1 cellular context compared by ENCODE assay signal in the genomic region with DNA sequence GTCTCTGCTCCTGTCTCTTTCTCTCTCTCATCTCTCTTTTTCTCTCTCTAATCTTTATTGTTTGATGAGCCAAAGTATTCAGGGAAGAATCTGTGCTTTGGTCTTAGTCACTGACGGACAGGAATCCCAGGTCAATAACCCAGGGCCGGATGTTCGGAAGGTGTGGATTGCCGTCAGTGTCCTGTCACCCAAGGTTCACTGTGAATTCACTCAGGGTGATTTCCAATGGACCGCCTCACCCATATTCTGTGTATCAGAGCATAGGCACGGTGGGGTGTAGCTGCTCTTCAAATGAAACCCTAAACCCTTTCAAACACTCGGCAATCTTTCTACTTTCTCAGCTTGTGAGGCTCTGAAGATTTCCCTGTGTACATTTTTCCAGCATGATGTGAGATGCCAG.
TF ChIP-seq lines count a peak whose summit lies in the region.

No MANE protein-coding gene starts in this region.

TF ChIP-seq in WTC11, 78 proteins besides CTCF, POLR2A, EP300 and RAD21:
- no peak for TF ChIP-seq OVOL2 (CRISPR knock-in tag; IDR thresholded peaks at IDR 0.05; ENCODE audit: borderline replicate concordance)
- TF ChIP-seq, protein P1, sequence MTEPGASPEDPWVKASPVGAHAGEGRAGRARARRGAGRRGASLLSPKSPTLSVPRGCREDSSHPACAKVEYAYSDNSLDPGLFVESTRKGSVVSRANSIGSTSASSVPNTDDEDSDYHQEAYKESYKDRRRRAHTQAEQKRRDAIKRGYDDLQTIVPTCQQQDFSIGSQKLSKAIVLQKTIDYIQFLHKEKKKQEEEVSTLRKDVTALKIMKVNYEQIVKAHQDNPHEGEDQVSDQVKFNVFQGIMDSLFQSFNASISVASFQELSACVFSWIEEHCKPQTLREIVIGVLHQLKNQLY (CRISPR knock-in tag; IDR thresholded peaks at IDR 0.05), result no peak
- no peak for TF ChIP-seq CBFB (CRISPR knock-in tag; IDR thresholded peaks at IDR 0.05; ENCODE audit: low read depth)
- TF ChIP-seq NFYB (CRISPR knock-in tag; conservative IDR thresholded peaks at IDR 0.05; ENCODE audit: low read depth), result no peak
TF ChIP-seq in WTC11: peak in this region for 0.
